8 cellular contexts compared by ENCODE assay signal in genomic region chr14:75794615-75795038, GRCh38.
A peak's percentile ranks its signal among the peaks of the same experiment; 100 is the strongest.
DNase-seq lines count a peak whose midpoint lies in the region; ATAC-seq and TF ChIP-seq lines count a peak whose summit lies in the region.

No MANE protein-coding gene starts in this region.

- H3K4me2 ChIP-seq in PC-3 (ENCODE audit: low read length) = no peak overlapping the region

- BruUV-seq in PC-3 (replicated peaks; lab: Mats Ljungman, UMichigan) = no TSS peak

- no peaks in the 10 kb centered on the region for H3K27me3 Mint-ChIP-seq in naive thymus-derived CD4-positive, alpha-beta T cell

- H3K9ac ChIP-seq in PC-3 (ENCODE audit: low read length) = no peak overlapping the region

- intact Hi-C loops in PC-3 (cut with micrococcal nuclease) = loop anchor here (1.0 to 5.0 kb wide), 5 partner anchors 28 to 217 kb away; partner anchors contain the start of gene FLVCR2
- intact Hi-C loops in naive thymus-derived CD4-positive, alpha-beta T cell (cut with micrococcal nuclease) = loop anchor here in 1 of 2 donors (5.0 kb wide), 1 partner anchor 217 kb away; the partner anchor contains the start of gene FLVCR2

- H3K4me1 Mint-ChIP-seq in naive thymus-derived CD4-positive, alpha-beta T cell = no peaks in the 10 kb centered on the region

- no peak overlapping the region for H2AFZ ChIP-seq in PC-3 (ENCODE audit: low read length)

- no peak overlapping the region for H3K27ac ChIP-seq in PC-3 (ENCODE audit: low read length)
- H3K27ac ChIP-seq in naive thymus-derived CD4-positive, alpha-beta T cell (ENCODE audit: low read depth, low read length) = no peak overlapping the region
- H3K27ac ChIP-seq in RWPE1 = no peak overlapping the region

- no peaks in the 10 kb centered on the region for H3F3A ChIP-seq in PC-3 (ENCODE audit: low read length, unreplicated experiment)

- TF ChIP-seq CTCF in GM13977 (IDR thresholded peaks at IDR 0.05; ENCODE audit: extremely low read depth, insufficient read depth, missing control alignments) (peak; percentile 32), PC-3 (conservative IDR thresholded peaks at IDR 0.05; ENCODE audit: low read depth, low read length) (peak; percentile 70), retinal pigment epithelial cell (conservative IDR thresholded peaks at IDR 0.05; ENCODE audit: low read depth, low read length) (peak; percentile 52), RWPE1 (conservative IDR thresholded peaks at IDR 0.05; ENCODE audit: low read depth) (no peak)

- H3K79me2 ChIP-seq in PC-3 (ENCODE audit: low read length) = no peaks in the 10 kb centered on the region

- DNase-seq in GM13977 (ENCODE audit: low spot score) = no peak
- DNase-seq in PC-3 = peak; percentile 57
- DNase-seq in foreskin melanocyte = peak; percentile 10
- peak; percentile 22 for DNase-seq in retinal pigment epithelial cell (ENCODE audit: low read depth)
- no peak for DNase-seq in naive thymus-derived CD4-positive, alpha-beta T cell
- DNase-seq in RWPE1 (ENCODE audit: low spot score) = no peak
- DNase-seq in HEK293T (ENCODE audit: extremely low spot score) = no peak
- DNase-seq in DMS114 treated with DMSO at 0.1 percent for 48 hours (lab: John Stamatoyannopoulos, UW; ENCODE audit: unreplicated experiment) = no peak

- no peaks in the 10 kb centered on the region for H4K20me1 ChIP-seq in PC-3 (ENCODE audit: low read length)

- CTCF ChIA-PET in PC-3 (lab: Charles Lee) (interaction anchor here (0.6 to 2.8 kb wide), 11 partner anchors 27 to 191 kb away, joined by 4 to 52 read pairs (median 9); partner anchors contain the start of genes IFT43 and TGFB3), RWPE1 (lab: Yijun Ruan, JAX) (no interaction called here), HEK293T (lab: Yijun Ruan, JAX) (interaction anchor here (0.9 to 1.2 kb wide), 3 partner anchors 18 to 181 kb away, joined by 3 read pairs; no protein-coding TSS in a partner anchor)
- CTCF ChIA-PET in naive thymus-derived CD4-positive, alpha-beta T cell (lab: Charles Lee) = no interaction called here

- H3K9me3 ChIP-seq in PC-3 (ENCODE audit: low read length) = no peaks in the 10 kb centered on the region
- H3K9me3 ChIP-seq in naive thymus-derived CD4-positive, alpha-beta T cell (ENCODE audit: control insufficient read depth in 2 of 3, low read length in 3 of 3) = no peaks in the 10 kb centered on the region

- peaks cover 13 to 58% (median 47%) of the 10 kb centered on the region in 5 donors for H3K36me3 Mint-ChIP-seq in naive thymus-derived CD4-positive, alpha-beta T cell

- no peak overlapping the region for H3K4me3 ChIP-seq in PC-3 (ENCODE audit: low read length)
- no peak overlapping the region for H3K4me3 ChIP-seq in retinal pigment epithelial cell (ENCODE audit: low read length)
- H3K4me3 ChIP-seq in naive thymus-derived CD4-positive, alpha-beta T cell (ENCODE audit: low read length) = no peak overlapping the region

- peak; percentile 95 for ATAC-seq in PC-3
- ATAC-seq in naive thymus-derived CD4-positive, alpha-beta T cell = no peak

- H3K9me3 Mint-ChIP-seq in naive thymus-derived CD4-positive, alpha-beta T cell = peaks cover 2 to 33% (median 14%) of the 10 kb centered on the region in 11 donors

- in situ Hi-C loops in GM13977 (cut with MboI; ENCODE audit: low pct_unique_long_range_greater_than_20kb, low sequenced_read_pairs, unreplicated experiment) = loop anchor here (10.0 kb wide), 1 partner anchor 60 kb away; no protein-coding TSS in a partner anchor

- no peak overlapping the region for H3K27ac Mint-ChIP-seq in naive thymus-derived CD4-positive, alpha-beta T cell

- H3K36me3 ChIP-seq in PC-3 (ENCODE audit: low read depth, low read length) = peaks cover 5% of the 10 kb centered on the region
- no peaks in the 10 kb centered on the region for H3K36me3 ChIP-seq in naive thymus-derived CD4-positive, alpha-beta T cell (ENCODE audit: control insufficient read depth in 2 of 3, insufficient read depth in 3 of 3, low read length in 3 of 3)

- no peaks in the 10 kb centered on the region for H3K4me1 ChIP-seq in PC-3 (ENCODE audit: insufficient read depth, low read length)
- no peaks in the 10 kb centered on the region for H3K4me1 ChIP-seq in naive thymus-derived CD4-positive, alpha-beta T cell (ENCODE audit: control insufficient read depth in 2 of 2, insufficient read depth in 2 of 2, low read length in 2 of 2)

- H3K27me3 ChIP-seq in PC-3 (ENCODE audit: low read length) = no peaks in the 10 kb centered on the region
- no peaks in the 10 kb centered on the region for H3K27me3 ChIP-seq in naive thymus-derived CD4-positive, alpha-beta T cell (ENCODE audit: control insufficient read depth in 2 of 2, insufficient read depth in 2 of 2, low read length in 2 of 2)

- POLR2A ChIA-PET in PC-3 (lab: Charles Lee; ENCODE audit: unreplicated experiment) (interaction anchor here (0.5 kb wide), 1 partner anchor 1913 kb away, joined by 3 read pairs; no protein-coding TSS in a partner anchor), RWPE1 (lab: Yijun Ruan, JAX; ENCODE audit: low non-redundant PET) (no interaction called here), HEK293T (lab: Yijun Ruan, JAX) (no interaction called here)
- POLR2A ChIA-PET in naive thymus-derived CD4-positive, alpha-beta T cell (lab: Charles Lee) = no interaction called here

- no peak overlapping the region for H3K4me3 Mint-ChIP-seq in naive thymus-derived CD4-positive, alpha-beta T cell

- H3K9me2 ChIP-seq in PC-3 (replicated peaks; ENCODE audit: low read length) = no peaks in the 10 kb centered on the region

TF ChIP-seq in HEK293T, 16 proteins besides CTCF, POLR2A, EP300 and RAD21:
- no peak for TF ChIP-seq LEF1 (IDR thresholded peaks at IDR 0.05; ENCODE audit: borderline replicate concordance)
- no peak for TF ChIP-seq L3MBTL2 (conservative IDR thresholded peaks at IDR 0.05)
- no peak for TF ChIP-seq ELF4 (IDR thresholded peaks at IDR 0.05)
- no peak for TF ChIP-seq ARNT (IDR thresholded peaks at IDR 0.05)
- no peak for TF ChIP-seq HDGF (IDR thresholded peaks at IDR 0.05; ENCODE audit: borderline replicate concordance)
- no peak for TF ChIP-seq SUZ12 (IDR thresholded peaks at IDR 0.05)
- no peak for TF ChIP-seq ZNF384 (IDR thresholded peaks at IDR 0.05)
- TF ChIP-seq FOXA1 (IDR thresholded peaks at IDR 0.05) = no peak
- TF ChIP-seq BHLHE40 (IDR thresholded peaks at IDR 0.05; ENCODE audit: borderline replicate concordance) = no peak
- no peak for TF ChIP-seq CTBP1 (IDR thresholded peaks at IDR 0.05; ENCODE audit: borderline replicate concordance)
- TF ChIP-seq FOXK2 (IDR thresholded peaks at IDR 0.05) = no peak
- TF ChIP-seq PKNOX1 (IDR thresholded peaks at IDR 0.05) = no peak
- no peak for TF ChIP-seq SP1 (IDR thresholded peaks at IDR 0.05)
TF ChIP-seq in HEK293T: peak in this region for 0.

Comparison
In these comparisons a context has a peak if more than half of its experiments do, and no peak if none do; other contexts are left out.
1. DNase-seq: peak in PC-3 (single experiment), foreskin melanocyte (single experiment) and retinal pigment epithelial cell (single experiment); none in GM13977 (single experiment), naive thymus-derived CD4-positive, alpha-beta T cell (0 of 9), RWPE1 (single experiment), HEK293T (single experiment) and DMS114 treated with DMSO at 0.1 percent for 48 hours (single experiment).
2. CTCF ChIA-PET loops: an anchor here in PC-3 (0.6 to 2.8 kb wide) and HEK293T (0.9 to 1.2 kb wide); none called in naive thymus-derived CD4-positive, alpha-beta T cell and RWPE1.